Comparison of ENCODE assay signal across 8 cellular contexts in genomic region chr15:77944002-77944867, GRCh38.
A peak's percentile ranks its signal among the peaks of the same experiment; 100 is the strongest.
DNase-seq lines count a peak whose midpoint lies in the region; ATAC-seq and TF ChIP-seq lines count a peak whose summit lies in the region.

No MANE protein-coding gene starts in this region.

- 15 to 19% methylated on average over 22 to 23 of the region's 45 CpGs for WGBS in thyroid gland, 2 donors

- no peaks in the 10 kb centered on the region for H3K79me2 ChIP-seq in neural progenitor cell (ENCODE audit: low read depth)

- H3K9me3 ChIP-seq in neural progenitor cell (ENCODE audit: low read depth) (no peaks in the 10 kb centered on the region), thyroid gland (no peaks in the 10 kb centered on the region)

- H3K27ac ChIP-seq in neural progenitor cell (no peak overlapping the region), thyroid gland (peak overlapping the region; percentile 49 to 76 (median 74))

- H3K27me3 ChIP-seq in neural progenitor cell (no peaks in the 10 kb centered on the region), thyroid gland (no peaks in the 10 kb centered on the region)

- H3K4me1 ChIP-seq in neural progenitor cell (peaks cover 3% of the 10 kb centered on the region), thyroid gland (peaks cover 3 to 6% of the 10 kb centered on the region in 2 donors)

- H3K9ac ChIP-seq in neural progenitor cell = peak overlapping the region; percentile 65

- H4K20me1 ChIP-seq in neural progenitor cell (ENCODE audit: low read depth) = no peaks in the 10 kb centered on the region

- H3K36me3 Mint-ChIP-seq in CD14-positive monocyte (no peaks in the 10 kb centered on the region), neural progenitor cell (no peaks in the 10 kb centered on the region)
- no peaks in the 10 kb centered on the region for H3K36me3 Mint-ChIP-seq in activated naive CD8-positive, alpha-beta T cell

- DNase-seq in CD14-positive monocyte (ENCODE audit: low spot score) = peak; percentile 78
- DNase-seq in NCI-H82 treated with DMSO at 0.1 percent for 48 hours (lab: John Stamatoyannopoulos, UW; ENCODE audit: unreplicated experiment) = peak; percentile 7
- DNase-seq in globus pallidus (ENCODE audit: low spot score) = peak; percentile 66
- peak; percentile 91 for DNase-seq in neural progenitor cell (ENCODE audit: low spot score)
- peak; percentile 84 to 88 for DNase-seq in thyroid gland

- H3K27me3 Mint-ChIP-seq in CD14-positive monocyte (ENCODE audit: low read depth in 3 of 3) (peaks cover 0 to 11% (median 0%) of the 10 kb centered on the region in 3 donors), neural progenitor cell (ENCODE audit: insufficient read depth, low read depth) (peaks cover 6% of the 10 kb centered on the region)
- no peaks in the 10 kb centered on the region for H3K27me3 Mint-ChIP-seq in activated naive CD8-positive, alpha-beta T cell

- H3K36me3 ChIP-seq in neural progenitor cell = no peaks in the 10 kb centered on the region
- no peaks in the 10 kb centered on the region for H3K36me3 ChIP-seq in thyroid gland

- ATAC-seq in GM21447 (IDR thresholded peaks at IDR 0.05; ENCODE audit: unreplicated experiment) (peak; percentile 50), GM18867 (IDR thresholded peaks at IDR 0.05; ENCODE audit: unreplicated experiment) (no peak)

- H3K4me3 ChIP-seq in neural progenitor cell (peak overlapping the region; percentile 52), thyroid gland (replicated peaks in 1 of 3) (peak overlapping the region in 2 of 3 donors; percentile 3 to 28)

- H3K4me1 Mint-ChIP-seq in CD14-positive monocyte (peaks cover 13% of the 10 kb centered on the region), neural progenitor cell (peaks cover 15% of the 10 kb centered on the region)
- H3K4me1 Mint-ChIP-seq in activated naive CD8-positive, alpha-beta T cell (ENCODE audit: low read depth) = peaks cover 5% of the 10 kb centered on the region

- H3K27ac Mint-ChIP-seq in CD14-positive monocyte (peak overlapping the region in 6 of 7 donors; percentile 65 to 89 (median 84)), neural progenitor cell (peak overlapping the region; percentile 28)
- H3K27ac Mint-ChIP-seq in activated naive CD8-positive, alpha-beta T cell = no peak overlapping the region

- TF ChIP-seq POLR2A in thyroid gland (IDR thresholded peaks at IDR 0.05) = no peak

- H3K4me2 ChIP-seq in neural progenitor cell = peak overlapping the region; percentile 92

- H3K4me3 Mint-ChIP-seq in CD14-positive monocyte = peak overlapping the region; percentile 91 to 97
- peak overlapping the region; percentile 76 for H3K4me3 Mint-ChIP-seq in activated naive CD8-positive, alpha-beta T cell
- peak overlapping the region; percentile 86 for H3K4me3 Mint-ChIP-seq in neural progenitor cell

- TF ChIP-seq CTCF in CD14-positive monocyte (IDR thresholded peaks at IDR 0.05) (no peak), neural progenitor cell (IDR thresholded peaks at IDR 0.05) (no peak), thyroid gland (IDR thresholded peaks at IDR 0.05) (no peak)

- H3F3A ChIP-seq in neural progenitor cell (ENCODE audit: low read depth) = peaks cover 5% of the 10 kb centered on the region

- H3K9me3 Mint-ChIP-seq in CD14-positive monocyte (peaks cover 0 to 3% (median 0%) of the 10 kb centered on the region in 7 donors), neural progenitor cell (no peaks in the 10 kb centered on the region)
- H3K9me3 Mint-ChIP-seq in activated naive CD8-positive, alpha-beta T cell (ENCODE audit: low read depth) = no peaks in the 10 kb centered on the region

- peak overlapping the region; percentile 75 for H2AFZ ChIP-seq in neural progenitor cell (replicated peaks)

- intact Hi-C loops in CD14-positive monocyte (cut with micrococcal nuclease) = no loop called here
- intact Hi-C loops in thyroid gland (cut with DNase I) = no loop called here

Comparison
In these comparisons a context has a peak if more than half of its experiments do, and no peak if none do; other contexts are left out.
1. DNase-seq: peak in every context shown above with its lines; median percentile 91 in neural progenitor cell; 86 in thyroid gland; 78 in CD14-positive monocyte; 66 in globus pallidus; 7 in NCI-H82 treated with DMSO at 0.1 percent for 48 hours.